ENCODE assay signal across 8 cellular contexts in the genomic region with DNA sequence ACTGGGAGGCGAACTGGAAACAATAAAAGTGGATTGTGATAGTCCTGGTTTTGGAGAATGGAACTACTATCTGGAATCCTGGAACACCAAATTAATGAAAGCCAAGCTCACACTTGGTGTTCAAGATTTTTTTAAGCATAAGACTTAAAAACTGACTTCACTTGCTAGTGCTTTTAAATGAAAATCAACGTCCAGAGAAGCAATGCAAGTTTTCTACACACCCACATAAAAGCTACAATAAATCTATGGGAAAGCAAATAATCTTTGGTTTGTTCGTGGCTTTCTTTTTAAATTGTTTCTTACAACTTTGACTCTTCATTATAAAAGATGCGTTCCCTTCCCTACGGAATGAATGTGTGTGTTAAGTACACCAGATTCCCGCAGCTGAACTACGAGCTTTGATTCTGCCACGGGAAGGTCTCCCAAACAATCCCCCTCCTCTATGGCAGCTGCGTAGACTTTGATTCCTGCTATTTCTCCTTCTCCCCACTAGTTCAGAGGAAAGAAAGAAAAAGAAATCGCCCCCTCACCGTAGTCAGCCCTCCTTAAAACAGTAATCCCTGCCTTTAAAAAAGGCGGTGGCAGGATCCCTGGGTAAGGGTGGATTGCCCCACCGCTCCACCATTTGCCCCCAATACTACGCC.
DNase-seq lines count a peak whose midpoint lies in the region; ATAC-seq, FAIRE-seq and TF ChIP-seq lines count a peak whose summit lies in the region.

No MANE protein-coding gene starts in this region.

- H3K27ac ChIP-seq in astrocyte (ENCODE audit: low read depth, low read length), result no peak overlapping the region
- peak overlapping the region; percentile 94 for H3K27ac ChIP-seq in layer of hippocampus (ENCODE audit: low read depth, low read length)
- no peak overlapping the region for H3K27ac ChIP-seq in thymus (ENCODE audit: low read depth)

- H3K9me3 ChIP-seq in astrocyte (ENCODE audit: insufficient read depth, low read depth, low read length), result no peaks in the 10 kb centered on the region
- H3K9me3 ChIP-seq in thymus (ENCODE audit: control insufficient read depth), result no peaks in the 10 kb centered on the region

- H3K36me3 Mint-ChIP-seq in activated CD4-positive, alpha-beta T cell treated with anti-CD3 and anti-CD28 coated beads for 36 hours (ENCODE audit: low read depth), result no peaks in the 10 kb centered on the region
- no peaks in the 10 kb centered on the region for H3K36me3 Mint-ChIP-seq in astrocyte (ENCODE audit: low read depth, unreplicated experiment)

- no peaks in the 10 kb centered on the region for H3K9me3 Mint-ChIP-seq in activated CD4-positive, alpha-beta T cell treated with anti-CD3 and anti-CD28 coated beads for 36 hours (ENCODE audit: low read depth)
- H3K9me3 Mint-ChIP-seq in astrocyte (ENCODE audit: unreplicated experiment), result no peaks in the 10 kb centered on the region

- peak overlapping the region; percentile 90 for H3K4me2 ChIP-seq in astrocyte (ENCODE audit: low read length)

- H3K4me3 Mint-ChIP-seq in activated CD4-positive, alpha-beta T cell treated with anti-CD3 and anti-CD28 coated beads for 36 hours, result peak overlapping the region; percentile 37
- H3K4me3 Mint-ChIP-seq in astrocyte (ENCODE audit: unreplicated experiment), result peak overlapping the region; percentile 97

- H3K9ac ChIP-seq in astrocyte (ENCODE audit: low read length), result peak overlapping the region; percentile 74

- peak overlapping the region; percentile 92 for H2AFZ ChIP-seq in astrocyte (ENCODE audit: low read depth, low read length)

- 8% methylated on average over 14 of the region's 14 CpGs for WGBS in thymus

- H3K36me3 ChIP-seq in astrocyte (ENCODE audit: insufficient read depth, low read length) (no peaks in the 10 kb centered on the region), thymus (ENCODE audit: control insufficient read depth, insufficient read depth) (no peaks in the 10 kb centered on the region)

- H3K4me3 ChIP-seq in astrocyte (ENCODE audit: insufficient read depth, low read depth, low read length) (peak overlapping the region; percentile 71), thymus (ENCODE audit: low read length) (peak overlapping the region; percentile 70)

- H3K27ac Mint-ChIP-seq in activated CD4-positive, alpha-beta T cell treated with anti-CD3 and anti-CD28 coated beads for 36 hours, result no peak overlapping the region
- peak overlapping the region; percentile 82 for H3K27ac Mint-ChIP-seq in astrocyte (ENCODE audit: unreplicated experiment)

- FAIRE-seq in astrocyte (lab: Jason Lieb, UNC), result no peak

- H3K27me3 Mint-ChIP-seq in activated CD4-positive, alpha-beta T cell treated with anti-CD3 and anti-CD28 coated beads for 36 hours, result peaks cover 45% of the 10 kb centered on the region
- no peaks in the 10 kb centered on the region for H3K27me3 Mint-ChIP-seq in astrocyte (ENCODE audit: low read depth, unreplicated experiment)

- CTCF ChIA-PET in activated CD4-positive, alpha-beta T cell treated with anti-CD3 and anti-CD28 coated beads for 36 hours (lab: Charles Lee), result no interaction called here

- POLR2A ChIA-PET in activated CD4-positive, alpha-beta T cell treated with anti-CD3 and anti-CD28 coated beads for 36 hours (lab: Charles Lee), result no interaction called here

- no peak for ATAC-seq in activated CD4-positive, alpha-beta T cell treated with anti-CD3 and anti-CD28 coated beads for 36 hours
- ATAC-seq in GM18520 (IDR thresholded peaks at IDR 0.05; ENCODE audit: unreplicated experiment) (no peak), GM19351 (IDR thresholded peaks at IDR 0.05; ENCODE audit: unreplicated experiment) (no peak)

- DNase-seq in activated CD4-positive, alpha-beta T cell treated with anti-CD3 and anti-CD28 coated beads for 36 hours, result no peak
- DNase-seq in activated CD4-positive, alpha-beta T cell treated with anti-CD3 and anti-CD28 coated beads for 48 hours, result no peak
- DNase-seq in astrocyte (ENCODE audit: low read depth) (no peak), 8988T (no peak)

- no peaks in the 10 kb centered on the region for H4K20me1 ChIP-seq in astrocyte (ENCODE audit: insufficient read depth, low read length)

- H3K4me1 ChIP-seq in astrocyte (ENCODE audit: insufficient read depth, low read length) (peaks cover 16% of the 10 kb centered on the region), thymus (ENCODE audit: control insufficient read depth, insufficient read depth, low read length) (peaks cover 4% of the 10 kb centered on the region)

- H3K4me1 Mint-ChIP-seq in activated CD4-positive, alpha-beta T cell treated with anti-CD3 and anti-CD28 coated beads for 36 hours, result peaks cover 8% of the 10 kb centered on the region
- H3K4me1 Mint-ChIP-seq in astrocyte (ENCODE audit: low read depth, unreplicated experiment), result peaks cover 28% of the 10 kb centered on the region

- peaks cover 17% of the 10 kb centered on the region for H3K27me3 ChIP-seq in astrocyte (ENCODE audit: insufficient read depth, low read length)
- H3K27me3 ChIP-seq in layer of hippocampus (ENCODE audit: control insufficient read depth, insufficient read depth, low read length), result no peaks in the 10 kb centered on the region
- peaks cover 3% of the 10 kb centered on the region for H3K27me3 ChIP-seq in thymus (ENCODE audit: control insufficient read depth, insufficient read depth)

- intact Hi-C loops in activated CD4-positive, alpha-beta T cell treated with anti-CD3 and anti-CD28 coated beads for 36 hours (cut with DNase I, micrococcal nuclease), result no loop called here

- peaks cover 7% of the 10 kb centered on the region for H3K79me2 ChIP-seq in astrocyte (ENCODE audit: insufficient read depth, low read length)

- TF ChIP-seq CTCF in astrocyte (IDR thresholded peaks at IDR 0.05; ENCODE audit: insufficient read depth, low read depth, low read length), result no peak
